8 cellular contexts compared by ENCODE assay signal in the genomic region with DNA sequence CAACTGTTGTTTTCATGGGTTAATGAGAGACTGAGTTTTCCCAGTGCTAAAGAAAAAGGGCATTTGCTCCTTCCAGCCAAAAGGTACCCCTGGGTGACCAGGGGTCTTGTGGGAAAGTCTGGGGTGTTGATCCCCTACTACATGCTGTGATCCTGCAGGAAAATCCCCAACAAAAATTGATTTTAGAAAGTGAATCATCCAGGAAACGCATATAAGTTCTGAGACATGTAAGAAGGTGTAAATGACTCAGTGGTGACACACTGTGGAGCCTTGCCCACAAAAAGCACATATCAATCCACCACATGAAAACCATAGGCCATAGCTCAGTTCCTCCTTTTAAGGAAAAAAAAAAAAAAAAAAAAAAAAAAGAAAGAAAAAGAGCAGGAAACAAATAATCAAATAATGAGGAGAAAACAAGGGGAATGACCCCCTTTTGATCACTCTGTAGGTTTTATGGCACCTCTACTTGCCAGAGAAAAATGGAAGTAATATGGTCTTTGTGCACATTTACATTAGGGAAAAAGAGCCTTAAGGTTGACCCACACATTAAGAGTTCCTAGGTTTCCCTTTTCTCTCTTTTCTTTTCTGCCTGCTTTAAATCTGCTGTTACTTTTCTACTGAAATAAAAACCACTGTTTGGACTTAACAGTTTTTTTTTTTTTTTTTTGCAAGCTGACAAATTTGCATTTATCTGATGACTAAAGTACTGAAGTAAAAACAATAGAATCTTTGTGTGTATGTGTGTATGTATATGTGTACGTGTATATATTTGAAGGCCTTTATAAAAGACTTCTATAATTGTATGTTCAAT.
DNase-seq lines count a peak whose midpoint lies in the region; ATAC-seq and TF ChIP-seq lines count a peak whose summit lies in the region.

No MANE protein-coding gene starts in this region.

- H3K27ac ChIP-seq in HUES6 (ENCODE audit: low read depth, low read length) (peak overlapping the region; percentile 95), fibroblast of lung (ENCODE audit: insufficient read depth, low read length) (peak overlapping the region; percentile 32), uterus (no peak overlapping the region)

- H3K36me3 ChIP-seq in HUES6 (ENCODE audit: control insufficient read depth, insufficient read depth, low read length) = peaks cover 14% of the 10 kb centered on the region
- no peaks in the 10 kb centered on the region for H3K36me3 ChIP-seq in fibroblast of lung (ENCODE audit: control insufficient read depth, insufficient read depth, low read length)
- H3K36me3 ChIP-seq in uterus = no peaks in the 10 kb centered on the region

- H3K4me1 ChIP-seq in HUES6 (ENCODE audit: control insufficient read depth, insufficient read depth, low read length) = peaks cover 15% of the 10 kb centered on the region
- peaks cover 3% of the 10 kb centered on the region for H3K4me1 ChIP-seq in fibroblast of lung (ENCODE audit: control insufficient read depth, extremely low read depth, insufficient read depth, low read length)
- H3K4me1 ChIP-seq in uterus = no peaks in the 10 kb centered on the region

- intact Hi-C loops in uterus (cut with DNase I; ENCODE audit: low total_unique reads) = no loop called here
- intact Hi-C loops in Right ventricle myocardium inferior (cut with DNase I) = no loop called here
- intact Hi-C loops in sciatic nerve (cut with DNase I) = no loop called here

- H3K9me3 ChIP-seq in HUES6 (ENCODE audit: control insufficient read depth, insufficient read depth, low read depth, low read length) (peaks cover 10% of the 10 kb centered on the region; the same call in 1 of the 2 replicates), fibroblast of lung (ENCODE audit: control insufficient read depth, insufficient read depth, low read depth, low read length) (no peaks in the 10 kb centered on the region), uterus (no peaks in the 10 kb centered on the region)

- no peaks in the 10 kb centered on the region for H3K79me2 ChIP-seq in fibroblast of lung (ENCODE audit: control insufficient read depth, insufficient read depth, low read length)

- no peak overlapping the region for H2AFZ ChIP-seq in fibroblast of lung (ENCODE audit: low read length)

- H3K27me3 ChIP-seq in HUES6 (ENCODE audit: control insufficient read depth, insufficient read depth, low read length) (no peaks in the 10 kb centered on the region), fibroblast of lung (ENCODE audit: control insufficient read depth, insufficient read depth, low read length) (no peaks in the 10 kb centered on the region), uterus (no peaks in the 10 kb centered on the region)

- H3K4me2 ChIP-seq in fibroblast of lung (ENCODE audit: extremely low read depth, insufficient read depth, low read length) = peak overlapping the region; percentile 13

- DNase-seq in fibroblast of lung (ENCODE audit: low read depth in 2 of 2) (peak; percentile 81), OCI-M2 (lab: John Stamatoyannopoulos, UW; ENCODE audit: unreplicated experiment) (no peak), uterus (no peak), Right ventricle myocardium inferior (ENCODE audit: missing footprints) (no peak), sciatic nerve (ENCODE audit: low spot score) (no peak)

- peak overlapping the region; percentile 26; the same call in 1 of the 2 replicates for H3K4me3 ChIP-seq in HUES6 (ENCODE audit: low read depth, low read length)
- H3K4me3 ChIP-seq in fibroblast of lung (replicated peaks in 1 of 4; ENCODE audit: control extremely low read depth in 1 of 4, insufficient read depth in 1 of 4, low read depth in 3 of 4, low read length in 4 of 4) = no peak overlapping the region
- H3K4me3 ChIP-seq in uterus = no peak overlapping the region

- no peak for TF ChIP-seq CTCF in fibroblast of lung (conservative IDR thresholded peaks at IDR 0.05 in 1 of 2, IDR thresholded peaks at IDR 0.05 in 1 of 2; ENCODE audit: low read depth in 1 of 2, low read length in 2 of 2)
- no peak for TF ChIP-seq CTCF in uterus (IDR thresholded peaks at IDR 0.05)

- ATAC-seq in GM18498 (IDR thresholded peaks at IDR 0.05; ENCODE audit: unreplicated experiment) (peak; percentile 99), GM21717 (IDR thresholded peaks at IDR 0.05; ENCODE audit: unreplicated experiment) (peak; percentile 100), Right ventricle myocardium inferior (no peak), sciatic nerve (no peak)

- no peak for TF ChIP-seq POLR2A in uterus (IDR thresholded peaks at IDR 0.05)

- H3K9ac ChIP-seq in HUES6 (ENCODE audit: low read length) = peak overlapping the region; percentile 64
- no peak overlapping the region for H3K9ac ChIP-seq in fibroblast of lung (ENCODE audit: insufficient read depth, low read length)

- H4K20me1 ChIP-seq in fibroblast of lung (ENCODE audit: control insufficient read depth, extremely low read depth, insufficient read depth, low read length) = no peaks in the 10 kb centered on the region

Comparison
In these comparisons a context has a peak if more than half of its experiments do, and no peak if none do; other contexts are left out.
1. ATAC-seq: peak in GM18498 (single experiment) and GM21717 (single experiment); none in Right ventricle myocardium inferior (single experiment) and sciatic nerve (single experiment).
2. H3K27ac ChIP-seq: peak in HUES6 (single experiment) and fibroblast of lung (single experiment); none in uterus (0 of 2).
3. DNase-seq: peak in fibroblast of lung (2 of 2); none in OCI-M2 (single experiment), uterus (0 of 2), Right ventricle myocardium inferior (single experiment) and sciatic nerve (single experiment).